In genomic region chr15:40097096-40097967, GRCh38 we compare ENCODE assay signal across 9 cellular contexts. TPM values are rescaled to one million over a fixed set of nuclear protein-coding genes. Genes with fewer than 3 reads are reported as not detected.
A peak's percentile ranks its signal among the peaks of the same experiment; 100 is the strongest.
DNase-seq lines count a peak whose midpoint lies in the region; ATAC-seq and TF ChIP-seq lines count a peak whose summit lies in the region.
"Had no signal": no experiment of that assay in that cellular context is flagged by ENCODE, and none has a peak within 500 bp of the region (broad histone marks: within the 10 kb centered on the region; RNA-seq: fewer than 3 reads in every experiment).

No MANE protein-coding gene starts in this region.

- ATAC-seq in activated naive CD8-positive, alpha-beta T cell treated with anti-CD3 and anti-CD28 coated beads, Interleukin-2, amount 10 ng/mL, durations not matched to agents 7 days and 5 days (ENCODE audit: low read depth), result no peak
- no peak for ATAC-seq in GM19324 (IDR thresholded peaks at IDR 0.05; ENCODE audit: low FRiP score, unreplicated experiment)
- no peak for ATAC-seq in GM21576 (IDR thresholded peaks at IDR 0.05; ENCODE audit: unreplicated experiment)

- H3K27me3 Mint-ChIP-seq in activated naive CD4-positive, alpha-beta T cell treated with anti-CD3 and anti-CD28 coated beads for 36 hours (ENCODE audit: low read depth), result no peaks in the 10 kb centered on the region
- H3K27me3 Mint-ChIP-seq in activated naive CD8-positive, alpha-beta T cell treated with anti-CD3 and anti-CD28 coated beads, Interleukin-2, amount 10 ng/mL, durations not matched to agents 7 days and 5 days, result no peaks in the 10 kb centered on the region
- H3K27me3 Mint-ChIP-seq in type B pancreatic cell, result peaks cover 3% of the 10 kb centered on the region

- no peaks in the 10 kb centered on the region for H3K36me3 Mint-ChIP-seq in activated naive CD4-positive, alpha-beta T cell treated with anti-CD3 and anti-CD28 coated beads for 36 hours (ENCODE audit: low read depth)
- H3K36me3 Mint-ChIP-seq in activated naive CD8-positive, alpha-beta T cell treated with anti-CD3 and anti-CD28 coated beads, Interleukin-2, amount 10 ng/mL, durations not matched to agents 7 days and 5 days, result peaks cover 2% of the 10 kb centered on the region
- H3K36me3 Mint-ChIP-seq in type B pancreatic cell, result peaks cover 39% of the 10 kb centered on the region

- no peaks in the 10 kb centered on the region for H3K9me3 Mint-ChIP-seq in activated naive CD4-positive, alpha-beta T cell treated with anti-CD3 and anti-CD28 coated beads for 36 hours
- no peaks in the 10 kb centered on the region for H3K9me3 Mint-ChIP-seq in activated naive CD8-positive, alpha-beta T cell treated with anti-CD3 and anti-CD28 coated beads, Interleukin-2, amount 10 ng/mL, durations not matched to agents 7 days and 5 days
- H3K9me3 Mint-ChIP-seq in type B pancreatic cell, result no peaks in the 10 kb centered on the region

- no peak for DNase-seq in activated naive CD4-positive, alpha-beta T cell treated with anti-CD3 and anti-CD28 coated beads for 36 hours
- no peak for DNase-seq in activated naive CD4-positive, alpha-beta T cell (lab: John Stamatoyannopoulos, UW)
- DNase-seq in activated naive CD8-positive, alpha-beta T cell treated with anti-CD3 and anti-CD28 coated beads, Interleukin-2, amount 10 ng/mL, durations not matched to agents 7 days and 5 days, result no peak
- DNase-seq in type B pancreatic cell (ENCODE audit: extremely low spot score, unreplicated experiment) (no peak), OCI-M2 (lab: John Stamatoyannopoulos, UW; ENCODE audit: unreplicated experiment) (no peak)
- DNase-seq: foreskin melanocyte had no signal

- peak overlapping the region; percentile 96 for H3K27ac Mint-ChIP-seq in activated naive CD4-positive, alpha-beta T cell treated with anti-CD3 and anti-CD28 coated beads for 36 hours
- peak overlapping the region; percentile 89 for H3K27ac Mint-ChIP-seq in activated naive CD8-positive, alpha-beta T cell treated with anti-CD3 and anti-CD28 coated beads, Interleukin-2, amount 10 ng/mL, durations not matched to agents 7 days and 5 days
- H3K27ac Mint-ChIP-seq in type B pancreatic cell, result peak overlapping the region; percentile 94

- intact Hi-C loops in activated naive CD4-positive, alpha-beta T cell treated with anti-CD3 and anti-CD28 coated beads for 36 hours (cut with micrococcal nuclease), result loop anchor here (2.0 kb wide), 2 partner anchors 17 to 31 kb away; no protein-coding TSS in a partner anchor

- peaks cover 68% of the 10 kb centered on the region for H3K4me1 Mint-ChIP-seq in activated naive CD4-positive, alpha-beta T cell treated with anti-CD3 and anti-CD28 coated beads for 36 hours (ENCODE audit: low read depth)
- peaks cover 43% of the 10 kb centered on the region for H3K4me1 Mint-ChIP-seq in activated naive CD8-positive, alpha-beta T cell treated with anti-CD3 and anti-CD28 coated beads, Interleukin-2, amount 10 ng/mL, durations not matched to agents 7 days and 5 days
- peaks cover 74% of the 10 kb centered on the region for H3K4me1 Mint-ChIP-seq in type B pancreatic cell (ENCODE audit: unreplicated experiment)

- TF ChIP-seq CTCF in type B pancreatic cell (conservative IDR thresholded peaks at IDR 0.05), result no peak

- no peak overlapping the region for H3K4me3 ChIP-seq in mucosa of stomach (ENCODE audit: low read length)

- POLR2A ChIA-PET in activated naive CD8-positive, alpha-beta T cell treated with anti-CD3 and anti-CD28 coated beads, Interleukin-2, amount 10 ng/mL, durations not matched to agents 7 days and 5 days (lab: Charles Lee), result interaction anchor here (0.8 to 2.8 kb wide), 7 partner anchors 9 to 49 kb away, joined by 3 to 13 read pairs (median 6); partner anchors contain the start of gene BMF

- no peak overlapping the region for H3K4me3 Mint-ChIP-seq in activated naive CD4-positive, alpha-beta T cell treated with anti-CD3 and anti-CD28 coated beads for 36 hours
- H3K4me3 Mint-ChIP-seq in activated naive CD8-positive, alpha-beta T cell treated with anti-CD3 and anti-CD28 coated beads, Interleukin-2, amount 10 ng/mL, durations not matched to agents 7 days and 5 days, result no peak overlapping the region
- peak overlapping the region; percentile 53 for H3K4me3 Mint-ChIP-seq in type B pancreatic cell

- no peaks in the 10 kb centered on the region for H3K9me3 ChIP-seq in mucosa of stomach (ENCODE audit: control insufficient read depth, low read length)

- CTCF ChIA-PET in activated naive CD4-positive, alpha-beta T cell treated with anti-CD3 and anti-CD28 coated beads for 36 hours (lab: Charles Lee), result interaction anchor here (0.6 to 14.7 kb wide), 10 partner anchors 14 to 241 kb away, joined by 3 to 189 read pairs (median 4); partner anchors contain the start of gene BMF

- no peaks in the 10 kb centered on the region for H3K27me3 ChIP-seq in mucosa of stomach (ENCODE audit: control insufficient read depth, insufficient read depth, low read length)

- H3K9ac ChIP-seq in mucosa of stomach (ENCODE audit: low read length), result peak overlapping the region; percentile 65

- peaks cover 69% of the 10 kb centered on the region for H3K4me1 ChIP-seq in mucosa of stomach (ENCODE audit: control insufficient read depth, insufficient read depth, low read length)

- no peaks in the 10 kb centered on the region for H3K36me3 ChIP-seq in mucosa of stomach (ENCODE audit: control insufficient read depth, insufficient read depth, low read length)

RNA-seq across cellular contexts. Expression of gene BMF, which starts 11.3 kb away (rescaled TPM):
- total RNA-seq in activated naive CD4-positive, alpha-beta T cell treated with anti-CD3 and anti-CD28 coated beads for 36 hours, result 10 to 100 TPM in 1 of 2 experiments, 1 to 10 TPM in 1; 9.4 to 10.3 TPM
- total RNA-seq in activated naive CD8-positive, alpha-beta T cell treated with anti-CD3 and anti-CD28 coated beads, Interleukin-2, amount 10 ng/mL, durations not matched to agents 7 days and 5 days, result 10 to 100 TPM; 20.6 to 24.6 TPM
- total RNA-seq in type B pancreatic cell (ENCODE audit: low replicate concordance), result 60.9 and 112 TPM in 2 replicates

RNA-seq across cellular contexts. Expression of gene SRP14, which starts 58.4 kb away (rescaled TPM):
- 100 to 1,000 TPM; 185 to 198 TPM for total RNA-seq in activated naive CD4-positive, alpha-beta T cell treated with anti-CD3 and anti-CD28 coated beads for 36 hours
- 100 to 1,000 TPM; 155 to 170 TPM for total RNA-seq in activated naive CD8-positive, alpha-beta T cell treated with anti-CD3 and anti-CD28 coated beads, Interleukin-2, amount 10 ng/mL, durations not matched to agents 7 days and 5 days
- 176 and 235 TPM in 2 replicates for total RNA-seq in type B pancreatic cell (ENCODE audit: low replicate concordance)
